In genomic region chr18:12580630-12581342, GRCh38 we compare ENCODE assay signal across 26 cellular contexts.
"Had no signal": no experiment of that assay in that cellular context is flagged by ENCODE, and none has a peak within 500 bp of the region (broad histone marks: within the 10 kb centered on the region; RNA-seq: fewer than 3 reads in every experiment).

No MANE protein-coding gene starts in this region.

- H3K9me3 ChIP-seq: right lobe of liver, suprapubic skin, transverse colon had no signal

- H3K4me3 Mint-ChIP-seq: naive thymus-derived CD4-positive, alpha-beta T cell; nephron; neural progenitor cell; stimulated activated naive CD8-positive, alpha-beta T cell treated with anti-CD3 and anti-CD28 coated beads, Interleukin-15, amount 100 ng/mL, for 72 hours had no signal

- H3K27me3 ChIP-seq: dorsolateral prefrontal cortex, heart left ventricle, neural progenitor cell, right lobe of liver, suprapubic skin, transverse colon had no signal

- H3K9me3 Mint-ChIP-seq: stimulated activated naive CD8-positive, alpha-beta T cell treated with anti-CD3 and anti-CD28 coated beads, Interleukin-15, amount 100 ng/mL, for 72 hours had no signal

- H3K27ac ChIP-seq: dorsolateral prefrontal cortex, heart left ventricle, neural progenitor cell, psoas muscle, right lobe of liver, suprapubic skin, transverse colon had no signal

- H3K4me1 ChIP-seq: neural progenitor cell, psoas muscle, right lobe of liver, suprapubic skin, transverse colon had no signal

- H3K36me3 Mint-ChIP-seq: naive thymus-derived CD4-positive, alpha-beta T cell had no signal

- H3K27ac Mint-ChIP-seq: naive thymus-derived CD4-positive, alpha-beta T cell; neural progenitor cell; stimulated activated naive CD8-positive, alpha-beta T cell treated with anti-CD3 and anti-CD28 coated beads, Interleukin-15, amount 100 ng/mL, for 72 hours had no signal

- H3K27me3 Mint-ChIP-seq: stimulated activated naive CD8-positive, alpha-beta T cell treated with anti-CD3 and anti-CD28 coated beads, Interleukin-15, amount 100 ng/mL, for 72 hours had no signal

- DNase-seq: caudate nucleus; cerebellar nuclear complex; cortex of kidney; dorsolateral prefrontal cortex; effector CD4-positive, alpha-beta T cell; heart left ventricle; hippocampal formation; left colon; left ventricle myocardium superior; mammary epithelial cell; mesendoderm; midbrain; naive thymus-derived CD4-positive, alpha-beta T cell; posterior cingulate gyrus; psoas muscle; right lobe of liver; small intestine; stimulated activated CD4-positive, alpha-beta T cell treated with anti-CD3 and anti-CD28 coated beads, Interleukin-15, amount 100 ng/mL, for 24 hours; stimulated activated CD4-positive, alpha-beta T cell treated with anti-CD3 and anti-CD28 coated beads, Interleukin-2, amount 100 ng/mL, for 48 hours; stimulated activated CD8-positive, alpha-beta memory T cell treated with anti-CD3 and anti-CD28 coated beads, Interleukin-4, amount 100 ng/mL, for 48 hours; stimulated activated naive CD4-positive, alpha-beta T cell; stimulated activated naive CD8-positive, alpha-beta T cell treated with anti-CD3 and anti-CD28 coated beads, Interleukin-15, amount 100 ng/mL, for 72 hours; transverse colon had no signal

- H3K4me3 ChIP-seq: dorsolateral prefrontal cortex, heart left ventricle, neural progenitor cell, psoas muscle, right lobe of liver, suprapubic skin, transverse colon had no signal

- H3K36me3 ChIP-seq: heart left ventricle, neural progenitor cell, right lobe of liver, suprapubic skin, transverse colon had no signal

- H3K4me1 Mint-ChIP-seq: naive thymus-derived CD4-positive, alpha-beta T cell; nephron; neural progenitor cell; stimulated activated naive CD8-positive, alpha-beta T cell treated with anti-CD3 and anti-CD28 coated beads, Interleukin-15, amount 100 ng/mL, for 72 hours had no signal

- ATAC-seq: heart left ventricle; left colon; left ventricle myocardium superior; naive thymus-derived CD4-positive, alpha-beta T cell; psoas muscle; stimulated activated naive CD8-positive, alpha-beta T cell treated with anti-CD3 and anti-CD28 coated beads, Interleukin-15, amount 100 ng/mL, for 72 hours had no signal
